ENCODE assay signal across 17 cellular contexts in the genomic region with DNA sequence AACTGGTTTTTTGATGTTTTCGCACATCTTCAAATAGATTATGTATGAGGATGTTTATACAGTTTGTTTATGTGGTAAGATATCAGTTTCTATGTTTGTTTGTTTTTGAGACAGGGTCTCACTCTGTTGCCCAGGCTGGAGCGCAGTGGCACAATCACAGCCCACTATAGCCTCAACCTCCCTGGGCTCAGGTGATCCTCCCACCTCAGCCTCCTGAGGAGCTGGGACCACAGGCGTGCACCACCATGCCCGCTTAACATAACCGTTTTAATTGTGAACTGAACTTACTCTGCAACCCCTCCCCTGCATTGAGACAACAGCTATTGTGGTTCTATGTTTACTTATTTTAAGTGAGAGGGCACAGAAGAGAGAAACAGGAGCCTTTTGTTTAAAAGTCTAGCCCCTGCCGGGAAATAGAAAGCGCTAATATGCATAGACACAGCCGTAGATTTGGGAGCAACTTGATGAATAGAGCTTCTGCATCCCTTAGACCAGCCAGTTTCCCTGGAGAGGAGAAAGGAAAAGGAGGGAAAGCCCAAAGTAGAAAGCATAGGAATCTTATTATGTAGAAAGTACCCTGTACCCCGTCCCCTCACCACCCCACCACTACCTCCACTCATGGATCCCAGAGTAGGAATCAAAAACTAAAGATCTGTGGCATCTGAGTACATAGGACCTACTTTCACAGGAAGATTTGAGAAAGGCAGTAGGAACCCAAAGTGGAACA.
"Had no signal": no experiment of that assay in that cellular context is flagged by ENCODE, and none has a peak within 500 bp of the region (broad histone marks: within the 10 kb centered on the region; RNA-seq: fewer than 3 reads in every experiment).

No MANE protein-coding gene starts in this region.

- H3K27me3 ChIP-seq: brain microvascular endothelial cell, esophagus squamous epithelium, testis had no signal

- ATAC-seq: activated naive CD8-positive, alpha-beta T cell treated with anti-CD3 and anti-CD28 coated beads, Interleukin-2, amount 50 U/mL, for 24 hours; lower lobe of right lung had no signal

- H3K27ac ChIP-seq: brain microvascular endothelial cell, coronary artery, esophagus squamous epithelium, lower lobe of right lung, testis had no signal

- H3K4me1 ChIP-seq: esophagus squamous epithelium, lower lobe of right lung, testis had no signal

- H3K36me3 ChIP-seq: brain microvascular endothelial cell, esophagus squamous epithelium, lower lobe of right lung had no signal

- H3K9me3 ChIP-seq: esophagus squamous epithelium, lower lobe of right lung, testis had no signal

- DNase-seq: activated CD4-positive, CD25-positive, alpha-beta regulatory T cell treated with anti-CD3 and anti-CD28 coated beads, Interleukin-2, amount 50 U/mL, for 72 hours; activated CD8-positive, alpha-beta memory T cell treated with anti-CD3 and anti-CD28 coated beads for 24 hours; activated CD8-positive, alpha-beta memory T cell treated with anti-CD3 and anti-CD28 coated beads, Interleukin-2, amount 50 U/mL, for 48 hours; activated effector memory CD4-positive, alpha-beta T cell treated with Interleukin-2 at 50 U/mL for 16 hours; activated naive CD4-positive, alpha-beta T cell treated with anti-CD3 and anti-CD28 coated beads, Interleukin-2, amount 10 ng/mL, durations not matched to agents 7 days and 5 days; activated naive CD8-positive, alpha-beta T cell treated with anti-CD3 and anti-CD28 coated beads, Interleukin-2, amount 50 U/mL, for 24 hours; activated T-cell treated with anti-CD3 and anti-CD28 coated beads, Interleukin-2, amount 50 U/mL, for 48 hours; aorta; brain microvascular endothelial cell; esophagus squamous epithelium; glutamatergic neuron; islet precursor cell; lower lobe of right lung; nephron progenitor cell; stimulated activated CD4-positive, alpha-beta T cell treated with anti-CD3 and anti-CD28 coated beads, Interleukin-2, amount 100 ng/mL, for 48 hours; testis had no signal

- H3K4me3 ChIP-seq: coronary artery, esophagus squamous epithelium, lower lobe of right lung, testis had no signal
